19 cellular contexts compared by ENCODE assay signal in the genomic region with DNA sequence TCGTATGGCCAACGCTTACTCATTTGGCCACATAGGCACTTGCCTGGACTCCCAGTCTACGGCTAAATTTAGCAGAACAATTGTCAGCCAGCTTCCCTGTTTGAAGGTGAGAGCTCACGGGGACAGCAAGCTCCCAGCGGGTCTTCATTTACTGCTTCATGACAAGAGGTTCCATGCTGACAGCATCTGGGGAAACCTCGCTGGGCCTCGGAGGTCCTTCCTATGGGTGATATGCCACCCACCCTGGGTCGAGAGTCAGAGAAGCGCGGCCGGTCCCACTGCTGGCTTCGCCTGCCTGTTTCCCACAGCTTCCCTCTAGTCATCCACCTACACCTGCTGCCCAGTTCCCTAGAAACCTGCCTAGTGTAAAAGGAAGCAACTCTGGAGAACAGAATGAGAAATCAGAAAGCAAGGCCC.
"Had no signal": no experiment of that assay in that cellular context is flagged by ENCODE, and none has a peak within 500 bp of the region (broad histone marks: within the 10 kb centered on the region; RNA-seq: fewer than 3 reads in every experiment).

No MANE protein-coding gene starts in this region.

- H3K27me3 ChIP-seq: foreskin keratinocyte, stomach, testis, upper lobe of right lung had no signal

- H3K4me1 ChIP-seq: foreskin keratinocyte, prostate gland, stomach, testis, upper lobe of right lung had no signal

- ATAC-seq: activated CD4-positive, CD25-positive, alpha-beta regulatory T cell treated with anti-CD3 and anti-CD28 coated beads, Interleukin-2, amount 50 U/mL, for 24 hours; foreskin keratinocyte; left lobe of liver; natural killer cell treated with Interleukin-12 subunit alpha and Interleukin-12 subunit beta and Interleukin-15 and Interleukin-18, amount 100 ng/mL, for 72 hours; sciatic nerve; T-cell; upper lobe of right lung had no signal

- DNase-seq: activated CD4-positive, alpha-beta T cell treated with anti-CD3 and anti-CD28 coated beads, Interleukin-2, amount 50 U/mL, for 1 hour; activated CD8-positive, alpha-beta memory T cell treated with anti-CD3 and anti-CD28 coated beads for 24 hours; activated naive CD8-positive, alpha-beta T cell treated with anti-CD3 and anti-CD28 coated beads for 36 hours; cortex of kidney; effector CD8-positive, alpha-beta T cell; foreskin keratinocyte; mesendoderm; occipital lobe; stimulated activated CD4-positive, alpha-beta T cell treated with anti-CD3 and anti-CD28 coated beads, Interleukin-1b, Interleukin-23, amount 100 ng/mL, for 48 hours; stomach; T-cell; T-helper 9 cell; testis; upper lobe of right lung had no signal

- H3K9me3 ChIP-seq: prostate gland, stomach, testis, upper lobe of right lung had no signal

- H3K4me3 ChIP-seq: prostate gland, stomach, testis, upper lobe of right lung had no signal

- H3K36me3 ChIP-seq: prostate gland, stomach, upper lobe of right lung had no signal

- H3K27ac ChIP-seq: foreskin keratinocyte, prostate gland, stomach, testis, upper lobe of right lung had no signal
